Comparison of ENCODE assay signal across 8 cellular contexts in the genomic region with DNA sequence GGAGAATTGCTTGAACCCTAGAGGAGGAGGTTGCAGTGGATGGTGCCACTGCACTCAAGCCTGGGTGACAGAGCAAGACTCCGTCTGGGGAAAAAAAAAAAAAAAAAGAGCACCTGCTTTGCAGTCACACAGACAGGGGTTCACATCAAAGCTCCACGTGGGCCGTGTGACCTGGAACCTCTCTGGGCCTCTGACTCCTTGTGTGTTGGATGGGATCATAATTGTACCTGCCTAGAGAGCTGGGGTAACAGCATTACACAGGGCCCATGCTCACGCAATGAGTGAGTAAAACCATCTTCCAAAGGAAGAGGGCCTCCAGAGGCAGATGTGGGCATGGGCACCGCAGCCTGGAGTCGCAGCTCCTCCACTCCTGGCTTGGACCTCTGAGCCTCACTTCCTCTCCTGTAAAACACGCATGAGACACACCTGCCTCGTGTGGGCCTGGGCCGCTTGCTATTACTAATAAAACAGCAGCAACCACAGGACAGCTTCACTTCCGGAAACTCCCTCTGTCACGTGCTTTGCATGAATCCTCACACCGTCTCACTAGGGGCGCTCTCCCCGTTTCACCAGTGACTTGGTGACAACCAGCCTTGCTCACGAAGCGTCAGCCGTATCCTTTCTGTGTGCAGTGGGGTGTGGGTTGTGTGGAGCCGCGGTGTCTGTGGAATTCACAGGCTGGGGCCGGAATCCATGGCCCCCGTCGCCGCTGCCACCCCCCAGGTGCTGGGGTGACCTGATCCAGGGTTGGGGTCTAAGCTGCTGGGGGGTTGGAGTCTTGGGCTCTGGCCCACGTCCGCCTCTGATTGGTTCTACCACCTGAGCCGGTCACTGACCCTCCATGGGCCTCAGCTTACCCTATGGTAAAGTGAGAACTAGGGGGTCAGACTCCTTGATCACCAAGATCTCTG. TPM values are rescaled to one million over a fixed set of nuclear protein-coding genes. Genes with fewer than 3 reads are reported as not detected.
DNase-seq lines count a peak whose midpoint lies in the region; ATAC-seq and TF ChIP-seq lines count a peak whose summit lies in the region.
"Not testable (repeated sequence)": the region's sequence is repeated elsewhere in the genome, so short reads cannot be mapped to it uniquely, and the experiment has no call there.

No MANE protein-coding gene starts in this region.

- peak; percentile 64 for TF ChIP-seq POLR2A in GM19193 (IDR thresholded peaks at IDR 0.05; ENCODE audit: extremely low read depth, insufficient read depth, insufficient read length)

- ATAC-seq in HG03095 (IDR thresholded peaks at IDR 0.05; ENCODE audit: unreplicated experiment): peak; percentile 87
- ATAC-seq in left lobe of liver: peak; percentile 82

- H3K4me3 ChIP-seq in cardiac fibroblast (replicated peaks in 1 of 2; ENCODE audit: low read depth in 2 of 2, low read length in 2 of 2): not testable (repeated sequence)

- DNase-seq in CD1c-positive myeloid dendritic cell (ENCODE audit: extremely low spot score) (peak; percentile 96), NCI-H460 (ENCODE audit: extremely low read depth, low read depth) (peak; percentile 86), cardiac fibroblast (ENCODE audit: low read depth in 2 of 2) (peak; percentile 47 to 75), left lobe of liver (ENCODE audit: low spot score) (peak; percentile 64)
- peak; percentile 78 for DNase-seq in activated CD4-positive, alpha-beta T cell treated with anti-CD3 and anti-CD28 coated beads for 1 hour
- peak; percentile 86 for DNase-seq in stimulated activated CD4-positive, alpha-beta T cell treated with anti-CD3 and anti-CD28 coated beads, Interleukin-4, amount 100 ng/mL, for 1 hour

- peak; percentile 29 for TF ChIP-seq CTCF in cardiac fibroblast (IDR thresholded peaks at IDR 0.05; ENCODE audit: low read depth, low read length)

RNA-seq across cellular contexts. Expression of gene BMP8B, which starts 10.4 kb away (rescaled TPM):
- 1.7 TPM in 2 replicates for total RNA-seq in NCI-H460 (2014; rRNA removed; shearing (Covaris generic))
- 2.3 and 2.4 TPM in 2 replicates for polyA plus RNA-seq in NCI-H460 (2014; cell fraction: nucleus; rRNA removed)
- 0.10 TPM for total RNA-seq in left lobe of liver

RNA-seq across cellular contexts. Expression of gene OXCT2, which starts 28.0 kb away (rescaled TPM):
- total RNA-seq in NCI-H460 (2014; rRNA removed; shearing (Covaris generic)): 0.46 and 0.74 TPM in 2 replicates
- polyA plus RNA-seq in NCI-H460 (2014; cell fraction: nucleus; rRNA removed): 6.0 and 6.4 TPM in 2 replicates
- not detected for total RNA-seq in left lobe of liver
